ENCODE assay signal across 1 cellular context in the genomic region with DNA sequence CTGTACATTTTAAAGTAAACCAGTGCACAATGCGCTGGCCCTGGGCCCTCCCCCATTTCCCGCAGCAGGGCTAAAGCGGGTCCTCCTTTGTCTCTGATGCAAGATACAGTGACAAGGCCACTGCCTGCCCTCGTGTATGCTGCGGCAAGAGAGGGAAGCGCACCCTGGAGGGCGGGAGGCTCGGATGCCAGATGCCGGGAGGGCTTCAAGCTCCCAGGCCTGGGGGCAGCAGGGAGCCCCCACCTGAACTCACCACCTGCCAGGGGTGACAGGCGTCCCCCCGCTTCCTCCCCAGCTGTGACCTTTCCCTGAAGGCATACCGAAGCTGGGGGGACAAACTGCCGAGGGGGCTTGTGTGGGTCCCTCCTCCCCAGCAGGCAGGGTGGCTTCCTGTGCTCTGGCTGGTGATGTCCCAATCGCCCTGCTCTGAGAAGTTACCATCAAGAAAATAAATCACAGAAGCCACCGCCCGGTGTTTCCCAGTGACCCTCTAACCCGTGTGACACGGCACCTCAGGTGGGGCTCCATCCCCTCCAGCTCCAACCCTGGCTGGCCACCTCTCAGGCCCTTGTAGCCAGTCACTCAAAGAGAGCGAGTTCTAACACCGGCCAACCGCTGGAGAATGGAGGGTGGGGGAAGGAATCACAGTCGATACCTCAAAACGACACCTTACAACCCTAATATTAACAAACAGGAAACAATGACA.
TF ChIP-seq lines count a peak whose summit lies in the region.

No MANE protein-coding gene starts in this region.

TF ChIP-seq in GM12878, 131 proteins besides CTCF, POLR2A, EP300 and RAD21 (continued from another document):
- TF ChIP-seq, protein P1, sequence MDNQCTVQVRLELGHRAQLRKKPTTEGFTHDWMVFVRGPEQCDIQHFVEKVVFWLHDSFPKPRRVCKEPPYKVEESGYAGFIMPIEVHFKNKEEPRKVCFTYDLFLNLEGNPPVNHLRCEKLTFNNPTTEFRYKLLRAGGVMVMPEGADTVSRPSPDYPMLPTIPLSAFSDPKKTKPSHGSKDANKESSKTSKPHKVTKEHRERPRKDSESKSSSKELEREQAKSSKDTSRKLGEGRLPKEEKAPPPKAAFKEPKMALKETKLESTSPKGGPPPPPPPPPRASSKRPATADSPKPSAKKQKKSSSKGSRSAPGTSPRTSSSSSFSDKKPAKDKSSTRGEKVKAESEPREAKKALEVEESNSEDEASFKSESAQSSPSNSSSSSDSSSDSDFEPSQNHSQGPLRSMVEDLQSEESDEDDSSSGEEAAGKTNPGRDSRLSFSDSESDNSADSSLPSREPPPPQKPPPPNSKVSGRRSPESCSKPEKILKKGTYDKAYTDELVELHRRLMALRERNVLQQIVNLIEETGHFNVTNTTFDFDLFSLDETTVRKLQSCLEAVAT (IDR thresholded peaks at IDR 0.05): no peak
- TF ChIP-seq, protein P2, sequence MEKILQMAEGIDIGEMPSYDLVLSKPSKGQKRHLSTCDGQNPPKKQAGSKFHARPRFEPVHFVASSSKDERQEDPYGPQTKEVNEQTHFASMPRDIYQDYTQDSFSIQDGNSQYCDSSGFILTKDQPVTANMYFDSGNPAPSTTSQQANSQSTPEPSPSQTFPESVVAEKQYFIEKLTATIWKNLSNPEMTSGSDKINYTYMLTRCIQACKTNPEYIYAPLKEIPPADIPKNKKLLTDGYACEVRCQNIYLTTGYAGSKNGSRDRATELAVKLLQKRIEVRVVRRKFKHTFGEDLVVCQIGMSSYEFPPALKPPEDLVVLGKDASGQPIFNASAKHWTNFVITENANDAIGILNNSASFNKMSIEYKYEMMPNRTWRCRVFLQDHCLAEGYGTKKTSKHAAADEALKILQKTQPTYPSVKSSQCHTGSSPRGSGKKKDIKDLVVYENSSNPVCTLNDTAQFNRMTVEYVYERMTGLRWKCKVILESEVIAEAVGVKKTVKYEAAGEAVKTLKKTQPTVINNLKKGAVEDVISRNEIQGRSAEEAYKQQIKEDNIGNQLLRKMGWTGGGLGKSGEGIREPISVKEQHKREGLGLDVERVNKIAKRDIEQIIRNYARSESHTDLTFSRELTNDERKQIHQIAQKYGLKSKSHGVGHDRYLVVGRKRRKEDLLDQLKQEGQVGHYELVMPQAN (conservative IDR thresholded peaks at IDR 0.05): no peak
- TF ChIP-seq, protein P3, sequence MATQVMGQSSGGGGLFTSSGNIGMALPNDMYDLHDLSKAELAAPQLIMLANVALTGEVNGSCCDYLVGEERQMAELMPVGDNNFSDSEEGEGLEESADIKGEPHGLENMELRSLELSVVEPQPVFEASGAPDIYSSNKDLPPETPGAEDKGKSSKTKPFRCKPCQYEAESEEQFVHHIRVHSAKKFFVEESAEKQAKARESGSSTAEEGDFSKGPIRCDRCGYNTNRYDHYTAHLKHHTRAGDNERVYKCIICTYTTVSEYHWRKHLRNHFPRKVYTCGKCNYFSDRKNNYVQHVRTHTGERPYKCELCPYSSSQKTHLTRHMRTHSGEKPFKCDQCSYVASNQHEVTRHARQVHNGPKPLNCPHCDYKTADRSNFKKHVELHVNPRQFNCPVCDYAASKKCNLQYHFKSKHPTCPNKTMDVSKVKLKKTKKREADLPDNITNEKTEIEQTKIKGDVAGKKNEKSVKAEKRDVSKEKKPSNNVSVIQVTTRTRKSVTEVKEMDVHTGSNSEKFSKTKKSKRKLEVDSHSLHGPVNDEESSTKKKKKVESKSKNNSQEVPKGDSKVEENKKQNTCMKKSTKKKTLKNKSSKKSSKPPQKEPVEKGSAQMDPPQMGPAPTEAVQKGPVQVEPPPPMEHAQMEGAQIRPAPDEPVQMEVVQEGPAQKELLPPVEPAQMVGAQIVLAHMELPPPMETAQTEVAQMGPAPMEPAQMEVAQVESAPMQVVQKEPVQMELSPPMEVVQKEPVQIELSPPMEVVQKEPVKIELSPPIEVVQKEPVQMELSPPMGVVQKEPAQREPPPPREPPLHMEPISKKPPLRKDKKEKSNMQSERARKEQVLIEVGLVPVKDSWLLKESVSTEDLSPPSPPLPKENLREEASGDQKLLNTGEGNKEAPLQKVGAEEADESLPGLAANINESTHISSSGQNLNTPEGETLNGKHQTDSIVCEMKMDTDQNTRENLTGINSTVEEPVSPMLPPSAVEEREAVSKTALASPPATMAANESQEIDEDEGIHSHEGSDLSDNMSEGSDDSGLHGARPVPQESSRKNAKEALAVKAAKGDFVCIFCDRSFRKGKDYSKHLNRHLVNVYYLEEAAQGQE (IDR thresholded peaks at IDR 0.05; ENCODE audit: low read depth, low read length): no peak
- no peak for TF ChIP-seq YY1 (IDR thresholded peaks at IDR 0.05; ENCODE audit: low read depth, low read length)
- TF ChIP-seq SRF (IDR thresholded peaks at IDR 0.05; ENCODE audit: low read depth in 2 of 2, low read length in 2 of 2): no peak
- TF ChIP-seq FOXK2 (IDR thresholded peaks at IDR 0.05): no peak
- no peak for TF ChIP-seq ZNF274 (IDR thresholded peaks at IDR 0.05; ENCODE audit: insufficient read depth, insufficient read length)
- TF ChIP-seq, protein P4, sequence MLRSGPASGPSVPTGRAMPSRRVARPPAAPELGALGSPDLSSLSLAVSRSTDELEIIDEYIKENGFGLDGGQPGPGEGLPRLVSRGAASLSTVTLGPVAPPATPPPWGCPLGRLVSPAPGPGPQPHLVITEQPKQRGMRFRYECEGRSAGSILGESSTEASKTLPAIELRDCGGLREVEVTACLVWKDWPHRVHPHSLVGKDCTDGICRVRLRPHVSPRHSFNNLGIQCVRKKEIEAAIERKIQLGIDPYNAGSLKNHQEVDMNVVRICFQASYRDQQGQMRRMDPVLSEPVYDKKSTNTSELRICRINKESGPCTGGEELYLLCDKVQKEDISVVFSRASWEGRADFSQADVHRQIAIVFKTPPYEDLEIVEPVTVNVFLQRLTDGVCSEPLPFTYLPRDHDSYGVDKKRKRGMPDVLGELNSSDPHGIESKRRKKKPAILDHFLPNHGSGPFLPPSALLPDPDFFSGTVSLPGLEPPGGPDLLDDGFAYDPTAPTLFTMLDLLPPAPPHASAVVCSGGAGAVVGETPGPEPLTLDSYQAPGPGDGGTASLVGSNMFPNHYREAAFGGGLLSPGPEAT (IDR thresholded peaks at IDR 0.05; ENCODE audit: low read depth): no peak
- no peak for TF ChIP-seq SIX5 (IDR thresholded peaks at IDR 0.05; ENCODE audit: low read depth, low read length, severe bottlenecking)
- no peak for TF ChIP-seq ZNF207 (IDR thresholded peaks at IDR 0.05; ENCODE audit: borderline replicate concordance)
- no peak for TF ChIP-seq RBBP5 (conservative IDR thresholded peaks at IDR 0.05)
- TF ChIP-seq MEF2A (IDR thresholded peaks at IDR 0.05; ENCODE audit: insufficient read depth, low read depth, low read length): no peak
- no peak for TF ChIP-seq TCF12 (IDR thresholded peaks at IDR 0.05; ENCODE audit: low read depth, low read length)
- TF ChIP-seq IKZF2 (IDR thresholded peaks at IDR 0.05): no peak
- no peak for TF ChIP-seq NFYA (IDR thresholded peaks at IDR 0.05; ENCODE audit: borderline replicate concordance, low read depth, low read length)
